In the genomic region with DNA sequence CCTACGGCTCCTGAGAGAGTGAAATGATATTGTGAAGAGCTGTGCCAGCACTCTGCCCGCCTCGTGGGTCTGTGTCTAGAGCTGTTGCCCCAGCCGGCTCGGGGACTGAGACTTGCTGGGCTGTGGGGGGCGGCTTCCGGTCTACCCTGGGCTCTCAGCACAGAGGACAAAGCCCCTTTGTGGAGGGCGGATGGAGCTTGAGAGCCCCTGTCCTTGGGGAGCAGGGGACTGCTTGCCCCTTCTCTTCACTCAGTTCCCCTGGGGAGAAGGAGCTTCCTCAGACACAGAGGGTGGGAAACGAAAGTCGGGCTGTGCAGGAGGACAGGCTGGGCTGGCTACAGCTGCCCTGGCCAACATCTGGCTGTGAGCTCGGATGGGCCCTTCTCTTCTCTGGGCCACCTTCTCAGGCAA, we compare ENCODE assay signal across 14 cellular contexts. TPM values are rescaled to one million over a fixed set of nuclear protein-coding genes. Genes with fewer than 3 reads are reported as not detected.
DNase-seq lines count a peak whose midpoint lies in the region; ATAC-seq and TF ChIP-seq lines count a peak whose summit lies in the region.
"Had no signal": no experiment of that assay in that cellular context is flagged by ENCODE, and none has a peak within 500 bp of the region (broad histone marks: within the 10 kb centered on the region; RNA-seq: fewer than 3 reads in every experiment).

No MANE protein-coding gene starts in this region.

- no peak for ATAC-seq in activated T-helper 17 cell treated with anti-CD3 and anti-CD28 coated beads, Interleukin-2, amount 50 U/mL, for 72 hours (replicated peaks)
- ATAC-seq in left ventricle myocardium superior, result peak; percentile 41
- peak; percentile 32 for ATAC-seq in sciatic nerve
- ATAC-seq in GM21723 (IDR thresholded peaks at IDR 0.05; ENCODE audit: unreplicated experiment), result no peak
- ATAC-seq in GM21390 (IDR thresholded peaks at IDR 0.05; ENCODE audit: unreplicated experiment), result no peak
- ATAC-seq in GM18867 (IDR thresholded peaks at IDR 0.05; ENCODE audit: unreplicated experiment), result no peak
- ATAC-seq: activated T-cell treated with anti-CD3 and anti-CD28 coated beads, Interleukin-2, amount 50 U/mL, for 72 hours; Panc1 had no signal

- peaks cover 59% of the 10 kb centered on the region for H3K4me1 Mint-ChIP-seq in CD14-positive monocyte
- no peaks in the 10 kb centered on the region for H3K4me1 Mint-ChIP-seq in activated T-helper 17 cell treated with anti-CD3 and anti-CD28 coated beads, Interleukin-2, amount 50 U/mL, for 72 hours

- intact Hi-C loops in CD14-positive monocyte (cut with micrococcal nuclease) (no loop called here), left ventricle myocardium superior (cut with micrococcal nuclease) (no loop called here), sciatic nerve (cut with DNase I) (no loop called here)

- H3K9me3 Mint-ChIP-seq in CD14-positive monocyte, result peaks cover 0 to 5% (median 0%) of the 10 kb centered on the region in 7 donors
- no peaks in the 10 kb centered on the region for H3K9me3 Mint-ChIP-seq in activated T-helper 17 cell treated with anti-CD3 and anti-CD28 coated beads, Interleukin-2, amount 50 U/mL, for 72 hours
- H3K9me3 Mint-ChIP-seq: activated T-cell treated with anti-CD3 and anti-CD28 coated beads, Interleukin-2, amount 50 U/mL, for 72 hours had no signal

- DNase-seq in CD14-positive monocyte (ENCODE audit: low spot score), result no peak
- DNase-seq in left ventricle myocardium superior, result no peak
- DNase-seq in sciatic nerve (ENCODE audit: low spot score), result no peak
- DNase-seq in stimulated activated CD4-positive, alpha-beta T cell treated with anti-CD3 and anti-CD28 coated beads, Interleukin-2, amount 100 ng/mL, for 24 hours, result no peak
- DNase-seq: activated CD4-positive, alpha-beta T cell treated with anti-CD3 and anti-CD28 coated beads for 48 hours; activated T-cell treated with anti-CD3 and anti-CD28 coated beads, Interleukin-2, amount 50 U/mL, for 72 hours; glutamatergic neuron; NCI-H1092 treated with DMSO at 0.1 percent for 48 hours; T-helper 17 cell had no signal

- peaks cover 8 to 22% (median 16%) of the 10 kb centered on the region in 3 donors for H3K27me3 Mint-ChIP-seq in CD14-positive monocyte (ENCODE audit: low read depth in 3 of 3)
- H3K27me3 Mint-ChIP-seq in activated T-helper 17 cell treated with anti-CD3 and anti-CD28 coated beads, Interleukin-2, amount 50 U/mL, for 72 hours, result no peaks in the 10 kb centered on the region
- H3K27me3 Mint-ChIP-seq: T-helper 17 cell had no signal

- H3K27ac Mint-ChIP-seq in CD14-positive monocyte, result peak overlapping the region; percentile 78 to 93 (median 88)
- H3K27ac Mint-ChIP-seq in activated T-helper 17 cell treated with anti-CD3 and anti-CD28 coated beads, Interleukin-2, amount 50 U/mL, for 72 hours, result peak overlapping the region; percentile 3
- H3K27ac Mint-ChIP-seq: activated T-cell treated with anti-CD3 and anti-CD28 coated beads, Interleukin-2, amount 50 U/mL, for 72 hours; T-helper 17 cell had no signal

- no peak for TF ChIP-seq CTCF in CD14-positive monocyte (IDR thresholded peaks at IDR 0.05)

- H3K4me3 Mint-ChIP-seq in CD14-positive monocyte, result peak overlapping the region; percentile 16 to 77
- no peak overlapping the region for H3K4me3 Mint-ChIP-seq in activated T-helper 17 cell treated with anti-CD3 and anti-CD28 coated beads, Interleukin-2, amount 50 U/mL, for 72 hours
- H3K4me3 Mint-ChIP-seq: activated T-cell treated with anti-CD3 and anti-CD28 coated beads, Interleukin-2, amount 50 U/mL, for 72 hours; T-helper 17 cell had no signal

- peaks cover 24 to 51% of the 10 kb centered on the region in 2 donors for H3K36me3 Mint-ChIP-seq in CD14-positive monocyte
- H3K36me3 Mint-ChIP-seq in activated T-helper 17 cell treated with anti-CD3 and anti-CD28 coated beads, Interleukin-2, amount 50 U/mL, for 72 hours (ENCODE audit: low read depth), result no peaks in the 10 kb centered on the region

RNA-seq across cellular contexts. Expression of gene SRC, which starts 11.0 kb away (rescaled TPM):
- polyA plus RNA-seq in CD14-positive monocyte, result 1 to 10 TPM; 4.9 to 6.8 TPM
- total RNA-seq in activated T-helper 17 cell treated with anti-CD3 and anti-CD28 coated beads, Interleukin-2, amount 50 U/mL, for 72 hours, result 1 to 10 TPM; 5.1 to 6.4 TPM
- total RNA-seq in left ventricle myocardium superior, result 5.1 TPM
- 23.7 TPM for total RNA-seq in sciatic nerve

Comparison
In these comparisons a context has a peak if more than half of its experiments do, and no peak if none do; other contexts are left out.
1. ATAC-seq: peak in left ventricle myocardium superior (single experiment) and sciatic nerve (single experiment); none in activated T-helper 17 cell treated with anti-CD3 and anti-CD28 coated beads, Interleukin-2, amount 50 U/mL, for 72 hours (single experiment), GM21723 (single experiment), GM21390 (single experiment) and GM18867 (single experiment).